ENCODE assay signal across 8 cellular contexts in the genomic region with DNA sequence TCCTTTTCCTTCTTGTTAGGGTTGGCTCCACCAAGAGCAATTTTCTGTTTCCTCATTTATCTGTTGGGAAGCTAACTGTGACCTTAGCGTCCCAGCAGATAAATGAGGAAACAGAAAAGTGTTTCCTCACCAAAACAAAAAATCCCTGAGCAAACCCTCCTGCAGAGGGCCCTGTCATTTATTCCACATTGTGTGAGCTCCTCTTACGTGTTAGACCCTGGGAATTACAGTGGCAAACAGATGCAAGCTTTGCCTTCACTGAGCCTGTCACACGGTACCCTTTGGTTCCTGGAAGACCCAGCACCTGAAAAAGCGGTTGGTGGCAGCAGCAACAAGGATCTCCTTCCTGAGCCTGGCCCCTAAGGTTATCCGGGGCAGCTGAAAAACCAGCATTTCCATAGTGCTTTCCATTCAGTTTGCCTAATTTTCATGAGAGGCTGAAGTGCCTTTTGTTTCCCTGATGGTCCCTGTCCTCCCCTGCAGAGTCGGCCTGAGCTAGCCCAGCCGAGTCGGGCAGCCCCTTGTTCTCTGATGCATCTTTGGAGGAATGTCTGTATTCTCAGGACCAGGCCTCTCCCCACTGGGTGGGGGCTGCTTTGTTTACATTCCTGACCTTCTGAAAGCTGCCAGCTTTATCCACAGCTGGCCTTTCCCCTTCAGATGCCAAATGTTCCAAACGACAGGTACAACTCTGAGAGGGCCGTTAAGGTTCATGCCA. TPM values are rescaled to one million over a fixed set of nuclear protein-coding genes. Genes with fewer than 3 reads are reported as not detected.
DNase-seq lines count a peak whose midpoint lies in the region; ATAC-seq and TF ChIP-seq lines count a peak whose summit lies in the region.

No MANE protein-coding gene starts in this region.

- H2AK5ac ChIP-seq in mesendoderm (ENCODE audit: low read length): peak overlapping the region; percentile 31

- DNase-seq in MV-4-11 (lab: John Stamatoyannopoulos, UW) (peak; percentile 62), body of pancreas (peak; percentile 44 to 63 (median 58)), mesendoderm (peak; percentile 98), vagina (ENCODE audit: extremely low spot score in 2 of 2) (no peak), NCI-H446 treated with DMSO at 0.1 percent for 48 hours (lab: John Stamatoyannopoulos, UW) (no peak)

- peaks cover 5% of the 10 kb centered on the region for H3K79me1 ChIP-seq in mesendoderm (ENCODE audit: low read length)

- H3K36me3 ChIP-seq in BLaER1 treated with 17β-estradiol and CSF1 and Interleukin-3, amounts not matched to agents 10 nM and 100 nM: peaks cover 0 to 31% (median 3%) of the 10 kb centered on the region in 11 experiments; a peak in 5 of 22 replicates
- H3K36me3 ChIP-seq in body of pancreas (replicated peaks in 1 of 2; ENCODE audit: insufficient read depth in 1 of 2, low read depth in 2 of 2) (no peaks in the 10 kb centered on the region), mesendoderm (ENCODE audit: control insufficient read depth, insufficient read depth, low read length) (no peaks in the 10 kb centered on the region), vagina (no peaks in the 10 kb centered on the region)

- H3K79me2 ChIP-seq in mesendoderm (ENCODE audit: control insufficient read depth, insufficient read depth, low read length): no peaks in the 10 kb centered on the region

- peaks cover 22 to 59% (median 44%) of the 10 kb centered on the region in 11 experiments; a peak in 19 of 22 replicates for H4K20me1 ChIP-seq in BLaER1 treated with 17β-estradiol and CSF1 and Interleukin-3, amounts not matched to agents 10 nM and 100 nM

- peak overlapping the region in 8 of 11 experiments; percentile 7 to 82 (median 32); a peak in 11 of 22 replicates for H3K9ac ChIP-seq in BLaER1 treated with 17β-estradiol and CSF1 and Interleukin-3, amounts not matched to agents 10 nM and 100 nM
- H3K9ac ChIP-seq in mesendoderm (ENCODE audit: low read length): peak overlapping the region; percentile 13

- peak in 2 of 7 experiments; percentile 14 to 19 for TF ChIP-seq CTCF in body of pancreas (IDR thresholded peaks at IDR 0.05)
- TF ChIP-seq CTCF in vagina (IDR thresholded peaks at IDR 0.05): no peak

- H3K4me3 ChIP-seq in BLaER1 treated with 17β-estradiol and CSF1 and Interleukin-3, amounts not matched to agents 10 nM and 100 nM: peak overlapping the region in 1 of 10 experiments; percentile 11; a peak in 2 of 20 replicates
- H3K4me3 ChIP-seq in body of pancreas (no peak overlapping the region), mesendoderm (ENCODE audit: low read length) (no peak overlapping the region), vagina (no peak overlapping the region)

- no peak for TF ChIP-seq POLR2A in body of pancreas (IDR thresholded peaks at IDR 0.05)
- no peak for TF ChIP-seq POLR2A in vagina (IDR thresholded peaks at IDR 0.05)

- peak overlapping the region; percentile 68 for H2BK5ac ChIP-seq in mesendoderm (ENCODE audit: low read length)

- intact Hi-C loops in body of pancreas (cut with DNase I): no loop called here
- intact Hi-C loops in vagina (cut with DNase I): no loop called here

- 5 to 14% methylated on average over 9 to 10 of the region's 10 CpGs for WGBS in body of pancreas, 2 donors
- WGBS in mesendoderm (ENCODE audit: extremely low coverage, insufficient coverage, low lambda C conversion rate): no CpG with 5 or more reads among the region's 10 CpGs

- H3K23ac ChIP-seq in mesendoderm (ENCODE audit: low read length): no peak overlapping the region

- H3K27ac ChIP-seq in BLaER1 treated with 17β-estradiol and CSF1 and Interleukin-3, amounts not matched to agents 10 nM and 100 nM: peak overlapping the region in 8 of 11 experiments; percentile 13 to 91 (median 54); a peak in 13 of 22 replicates
- H3K27ac ChIP-seq in body of pancreas (peak overlapping the region; percentile 80 to 91 (median 85)), mesendoderm (ENCODE audit: low read depth, low read length) (peak overlapping the region; percentile 79), vagina (peak overlapping the region; percentile 87)

- peak overlapping the region; percentile 23 for H2BK15ac ChIP-seq in mesendoderm (replicated peaks; ENCODE audit: low read depth)

- H3K4me1 ChIP-seq in BLaER1 treated with 17β-estradiol and CSF1 and Interleukin-3, amounts not matched to agents 10 nM and 100 nM: peaks cover 69 to 100% (median 78%) of the 10 kb centered on the region in 10 experiments
- H3K4me1 ChIP-seq in body of pancreas: peaks cover 97% of the 10 kb centered on the region
- H3K4me1 ChIP-seq in mesendoderm (ENCODE audit: control insufficient read depth, low read depth, low read length): peaks cover 37% of the 10 kb centered on the region
- peaks cover 97% of the 10 kb centered on the region for H3K4me1 ChIP-seq in vagina

- no peaks in the 10 kb centered on the region for H3K9me3 ChIP-seq in BLaER1 treated with 17β-estradiol and CSF1 and Interleukin-3, amounts not matched to agents 10 nM and 100 nM (replicated peaks in 1 of 11)
- H3K9me3 ChIP-seq in body of pancreas (no peaks in the 10 kb centered on the region), vagina (no peaks in the 10 kb centered on the region)

- peak overlapping the region; percentile 66 for H3K56ac ChIP-seq in mesendoderm (ENCODE audit: low read length)

- ATAC-seq in body of pancreas (peak; percentile 36), GM21723 (IDR thresholded peaks at IDR 0.05; ENCODE audit: unreplicated experiment) (no peak), HG02759 (IDR thresholded peaks at IDR 0.05; ENCODE audit: unreplicated experiment) (no peak)

- no peak overlapping the region for H4K8ac ChIP-seq in mesendoderm (ENCODE audit: low read depth, low read length)

- peak overlapping the region; percentile 69 to 97 (median 76) for H3K4me2 ChIP-seq in BLaER1 treated with 17β-estradiol and CSF1 and Interleukin-3, amounts not matched to agents 10 nM and 100 nM
- peak overlapping the region; percentile 5 for H3K4me2 ChIP-seq in mesendoderm (ENCODE audit: low read length)

- H2BK120ac ChIP-seq in mesendoderm (ENCODE audit: low read depth, low read length): peak overlapping the region; percentile 78

- H3K18ac ChIP-seq in mesendoderm (ENCODE audit: low read length): peak overlapping the region; percentile 92

- no peaks in the 10 kb centered on the region for H3K27me3 ChIP-seq in BLaER1 treated with 17β-estradiol and CSF1 and Interleukin-3, amounts not matched to agents 10 nM and 100 nM
- H3K27me3 ChIP-seq in body of pancreas (no peaks in the 10 kb centered on the region), mesendoderm (ENCODE audit: insufficient read depth, low read length, poor library complexity) (no peaks in the 10 kb centered on the region), vagina (no peaks in the 10 kb centered on the region)

- H3K4ac ChIP-seq in mesendoderm (ENCODE audit: low read depth, low read length): peak overlapping the region; percentile 97

- H4K5ac ChIP-seq in mesendoderm (ENCODE audit: low read length): no peak overlapping the region

RNA-seq across cellular contexts. Expression of gene YPEL2, which starts 34.7 kb away (rescaled TPM):
- total RNA-seq in body of pancreas: 10 to 100 TPM; 26.7 to 27.0 TPM
- 3.5 TPM for polyA plus RNA-seq in mesendoderm (2013, experiment 1 of 2)
- 2.9 TPM for polyA plus RNA-seq in mesendoderm (2013, experiment 2 of 2)
- total RNA-seq in vagina: 16.7 TPM

Comparison
In these comparisons a context has a peak if more than half of its experiments do, and no peak if none do; other contexts are left out.
1. DNase-seq: peak in MV-4-11 (single experiment), body of pancreas (4 of 4) and mesendoderm (single experiment); none in vagina (0 of 2) and NCI-H446 treated with DMSO at 0.1 percent for 48 hours (single experiment).
2. Peak in every context shown above with its lines, with median percentiles within 50 percentile points of each other: H3K27ac ChIP-seq.